ENCODE assay signal across 25 cellular contexts in genomic region chr2:23456881-23457760, GRCh38.
DNase-seq lines count a peak whose midpoint lies in the region; ATAC-seq and TF ChIP-seq lines count a peak whose summit lies in the region.
"Had no signal": no experiment of that assay in that cellular context is flagged by ENCODE, and none has a peak within 500 bp of the region (broad histone marks: within the 10 kb centered on the region; RNA-seq: fewer than 3 reads in every experiment).

No MANE protein-coding gene starts in this region.

- ATAC-seq in HG03565 (IDR thresholded peaks at IDR 0.05; ENCODE audit: unreplicated experiment) = no peak
- ATAC-seq: activated CD4-positive, alpha-beta T cell treated with anti-CD3 and anti-CD28 coated beads for 36 hours; foreskin keratinocyte had no signal

- H3K27me3 ChIP-seq in GM23248 (replicated peaks; ENCODE audit: insufficient read depth) = no peaks in the 10 kb centered on the region
- H3K27me3 ChIP-seq: foreskin keratinocyte, hepatocyte, transverse colon had no signal

- H2AFZ ChIP-seq in GM23248 = no peak overlapping the region
- H2AFZ ChIP-seq: hepatocyte had no signal

- no peak overlapping the region for H3K4me2 ChIP-seq in GM23248 (ENCODE audit: unreplicated experiment)
- H3K4me2 ChIP-seq: hepatocyte had no signal

- H3K9ac ChIP-seq in GM23248 = no peak overlapping the region

- WGBS in GM23248 (ENCODE audit: low coverage in 1 of 2, low lambda C conversion rate in 2 of 2, missing lambda C conversion rate in 2 of 2), 2 experiments = 86 to 89% methylated on average over 20 of the region's 20 CpGs

- in situ Hi-C loops in GM23248 (cut with MboI) = no loop called here

- H3K79me2 ChIP-seq in GM23248 (ENCODE audit: insufficient read depth) = 0 out of 2 replicates have a peak, but pooled peaks cover 5% of the 10 kb centered on the region
- H3K79me2 ChIP-seq: hepatocyte had no signal

- no peaks in the 10 kb centered on the region for H3K36me3 ChIP-seq in GM23248 (ENCODE audit: low read depth)
- H3K36me3 ChIP-seq: neutrophil, transverse colon had no signal

- H3K4me3 ChIP-seq in GM23248 (no peak overlapping the region), foreskin fibroblast (ENCODE audit: low read depth in 1 of 2, low read length in 2 of 2) (no peak overlapping the region)
- H3K4me3 ChIP-seq: hepatocyte, transverse colon had no signal

- no peaks in the 10 kb centered on the region for H4K20me1 ChIP-seq in GM23248 (ENCODE audit: insufficient read depth)

- H3K27ac ChIP-seq in GM23248 (no peak overlapping the region), substantia nigra (ENCODE audit: low read depth, low read length, poor library complexity, severe bottlenecking) (no peak overlapping the region)
- H3K27ac ChIP-seq: foreskin keratinocyte, hepatocyte, neutrophil, transverse colon had no signal

- H3K9me3 ChIP-seq in GM23248 (ENCODE audit: low read depth) = no peaks in the 10 kb centered on the region
- H3K9me3 ChIP-seq: neutrophil, transverse colon had no signal

- H3K4me1 ChIP-seq in GM23248 (ENCODE audit: insufficient read depth) = peaks cover 16% of the 10 kb centered on the region

- no peak for TF ChIP-seq CTCF in foreskin fibroblast (IDR thresholded peaks at IDR 0.05; ENCODE audit: low read depth, low read length)

- no peaks in the 10 kb centered on the region for H3F3A ChIP-seq in GM23248 (ENCODE audit: insufficient read depth)

- no peaks in the 10 kb centered on the region for H3K9me2 ChIP-seq in GM23248 (ENCODE audit: insufficient read depth)

- peak; percentile 84 for DNase-seq in GM23248
- peak; percentile 4 for DNase-seq in RKO (ENCODE audit: low spot score)
- peak; percentile 64 to 77 for DNase-seq in foreskin fibroblast
- peak; percentile 26 for DNase-seq in stromal cell of bone marrow (ENCODE audit: low read depth)
- no peak for DNase-seq in stimulated activated CD4-positive, alpha-beta T cell treated with anti-CD3 and anti-CD28 coated beads, Interleukin-15, amount 100 ng/mL, for 24 hours
- no peak for DNase-seq in NCI-H2081 (lab: John Stamatoyannopoulos, UW)
- DNase-seq in substantia nigra (lab: John Stamatoyannopoulos, UW) = no peak
- DNase-seq: activated CD4-positive, alpha-beta T cell treated with anti-CD3 and anti-CD28 coated beads for 36 hours; activated CD8-positive, alpha-beta memory T cell treated with anti-CD3 and anti-CD28 coated beads for 24 hours; activated naive CD4-positive, alpha-beta T cell; activated T-cell treated with anti-CD3 and anti-CD28 coated beads, Interleukin-2, amount 50 U/mL, for 24 hours; caudate nucleus; DMS53; foreskin keratinocyte; H7; KBM-7; NCI-H1694; NCI-H748 treated with DMSO at 0.1 percent for 48 hours; SHP77; stimulated activated CD4-positive, alpha-beta T cell treated with anti-CD3 and anti-CD28 coated beads, Interleukin-4, amount 100 ng/mL, for 4 hours; T-helper 1 cell; transverse colon had no signal

Comparison
In these comparisons a context has a peak if more than half of its experiments do, and no peak if none do; other contexts are left out.
1. DNase-seq: peak in GM23248 (single experiment), RKO (single experiment), foreskin fibroblast (2 of 2) and stromal cell of bone marrow (single experiment); none in stimulated activated CD4-positive, alpha-beta T cell treated with anti-CD3 and anti-CD28 coated beads, Interleukin-15, amount 100 ng/mL, for 24 hours (single experiment), NCI-H2081 (0 of 2) and substantia nigra (0 of 49).